19 cellular contexts compared by ENCODE assay signal in the genomic region with DNA sequence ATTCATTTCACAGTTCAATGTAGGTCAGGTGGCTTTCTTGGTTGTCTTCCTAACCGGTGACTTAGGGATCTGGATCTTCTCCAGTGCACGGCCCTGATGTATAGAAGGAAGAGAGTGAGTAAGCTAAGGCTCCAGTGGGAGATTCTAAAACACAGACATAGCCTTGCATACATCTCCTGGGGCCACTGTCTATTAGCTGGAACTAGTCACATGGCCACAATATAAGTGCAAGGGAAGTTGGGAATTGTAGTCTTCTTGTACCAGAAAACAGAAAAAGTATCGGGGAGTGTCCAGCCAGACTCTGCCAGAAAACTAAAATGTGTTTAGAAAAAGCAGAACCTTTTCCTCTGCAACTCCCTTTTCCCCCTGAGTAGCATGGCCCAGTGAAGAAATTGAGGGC.
"Had no signal": no experiment of that assay in that cellular context is flagged by ENCODE, and none has a peak within 500 bp of the region (broad histone marks: within the 10 kb centered on the region; RNA-seq: fewer than 3 reads in every experiment).

No MANE protein-coding gene starts in this region.

- H3K4me1 Mint-ChIP-seq: nephron progenitor cell had no signal

- H3K27me3 ChIP-seq: colonic mucosa, hepatocyte, right lobe of liver, spleen, testis, tibial nerve had no signal

- H3K4me3 ChIP-seq: colonic mucosa, hepatocyte, prostate gland, right lobe of liver, spleen, testis, tibial nerve had no signal

- H3K4me3 Mint-ChIP-seq: naive thymus-derived CD4-positive, alpha-beta T cell; nephron progenitor cell; stimulated activated naive B cell treated with anti-CD40 and anti-IgM and Interleukin-4, amounts not matched to agents 10 μg/mL and 1 μg/mL and 100 μg/mL, for 72 hours; stimulated activated naive CD8-positive, alpha-beta T cell treated with anti-CD3 and anti-CD28 coated beads, Interleukin-15, amount 100 ng/mL, for 72 hours had no signal

- H3K27ac ChIP-seq: colonic mucosa, hepatocyte, parathyroid adenoma, prostate gland, right lobe of liver, spleen, testis, tibial nerve had no signal

- H3K27ac Mint-ChIP-seq: naive thymus-derived CD4-positive, alpha-beta T cell; nephron progenitor cell; stimulated activated naive B cell treated with anti-CD40 and anti-IgM and Interleukin-4, amounts not matched to agents 10 μg/mL and 1 μg/mL and 100 μg/mL, for 72 hours; stimulated activated naive CD8-positive, alpha-beta T cell treated with anti-CD3 and anti-CD28 coated beads, Interleukin-15, amount 100 ng/mL, for 72 hours had no signal

- H3K9me3 Mint-ChIP-seq: stimulated activated naive B cell treated with anti-CD40 and anti-IgM and Interleukin-4, amounts not matched to agents 10 μg/mL and 1 μg/mL and 100 μg/mL, for 72 hours; stimulated activated naive CD8-positive, alpha-beta T cell treated with anti-CD3 and anti-CD28 coated beads, Interleukin-15, amount 100 ng/mL, for 72 hours had no signal

- H3K79me2 ChIP-seq: hepatocyte, parathyroid adenoma had no signal

- H2AFZ ChIP-seq: hepatocyte, parathyroid adenoma had no signal

- DNase-seq: colonic mucosa; effector CD8-positive, alpha-beta T cell; foreskin melanocyte; head of caudate nucleus; naive thymus-derived CD4-positive, alpha-beta T cell; nephron progenitor cell; retina; right lobe of liver; spleen; stimulated activated CD4-positive, alpha-beta T cell treated with anti-CD3 and anti-CD28 coated beads, Interleukin-15, amount 100 ng/mL, for 24 hours; stimulated activated CD4-positive, alpha-beta T cell treated with anti-CD3 and anti-CD28 coated beads, Interleukin-1b, Interleukin-23, amount 100 ng/mL, for 48 hours; stimulated activated CD4-positive, alpha-beta T cell treated with anti-CD3 and anti-CD28 coated beads, Interleukin-4, amount 100 ng/mL, for 4 hours; stimulated activated naive B cell treated with anti-CD40 and anti-IgM and Interleukin-4, amounts not matched to agents 10 μg/mL and 1 μg/mL and 100 μg/mL, for 72 hours; stimulated activated naive CD8-positive, alpha-beta T cell treated with anti-CD3 and anti-CD28 coated beads, Interleukin-15, amount 100 ng/mL, for 72 hours; testis had no signal

- H3K9me3 ChIP-seq: colonic mucosa, prostate gland, right lobe of liver, testis had no signal

- H3K27me3 Mint-ChIP-seq: naive thymus-derived CD4-positive, alpha-beta T cell; stimulated activated naive CD8-positive, alpha-beta T cell treated with anti-CD3 and anti-CD28 coated beads, Interleukin-15, amount 100 ng/mL, for 72 hours had no signal

- H3K36me3 Mint-ChIP-seq: stimulated activated naive B cell treated with anti-CD40 and anti-IgM and Interleukin-4, amounts not matched to agents 10 μg/mL and 1 μg/mL and 100 μg/mL, for 72 hours had no signal

- H3K9ac ChIP-seq: parathyroid adenoma had no signal

- H3K4me1 ChIP-seq: colonic mucosa, parathyroid adenoma, prostate gland, right lobe of liver, spleen, testis, tibial nerve had no signal

- ATAC-seq: naive thymus-derived CD4-positive, alpha-beta T cell; right lobe of liver; stimulated activated naive B cell treated with anti-CD40 and anti-IgM and Interleukin-4, amounts not matched to agents 10 μg/mL and 1 μg/mL and 100 μg/mL, for 72 hours; stimulated activated naive CD8-positive, alpha-beta T cell treated with anti-CD3 and anti-CD28 coated beads, Interleukin-15, amount 100 ng/mL, for 72 hours had no signal

- H3K4me2 ChIP-seq: hepatocyte had no signal

- H3K36me3 ChIP-seq: colonic mucosa, prostate gland, right lobe of liver, spleen, tibial nerve had no signal
